Comparison of ENCODE assay signal across 1 cellular context in the genomic region with DNA sequence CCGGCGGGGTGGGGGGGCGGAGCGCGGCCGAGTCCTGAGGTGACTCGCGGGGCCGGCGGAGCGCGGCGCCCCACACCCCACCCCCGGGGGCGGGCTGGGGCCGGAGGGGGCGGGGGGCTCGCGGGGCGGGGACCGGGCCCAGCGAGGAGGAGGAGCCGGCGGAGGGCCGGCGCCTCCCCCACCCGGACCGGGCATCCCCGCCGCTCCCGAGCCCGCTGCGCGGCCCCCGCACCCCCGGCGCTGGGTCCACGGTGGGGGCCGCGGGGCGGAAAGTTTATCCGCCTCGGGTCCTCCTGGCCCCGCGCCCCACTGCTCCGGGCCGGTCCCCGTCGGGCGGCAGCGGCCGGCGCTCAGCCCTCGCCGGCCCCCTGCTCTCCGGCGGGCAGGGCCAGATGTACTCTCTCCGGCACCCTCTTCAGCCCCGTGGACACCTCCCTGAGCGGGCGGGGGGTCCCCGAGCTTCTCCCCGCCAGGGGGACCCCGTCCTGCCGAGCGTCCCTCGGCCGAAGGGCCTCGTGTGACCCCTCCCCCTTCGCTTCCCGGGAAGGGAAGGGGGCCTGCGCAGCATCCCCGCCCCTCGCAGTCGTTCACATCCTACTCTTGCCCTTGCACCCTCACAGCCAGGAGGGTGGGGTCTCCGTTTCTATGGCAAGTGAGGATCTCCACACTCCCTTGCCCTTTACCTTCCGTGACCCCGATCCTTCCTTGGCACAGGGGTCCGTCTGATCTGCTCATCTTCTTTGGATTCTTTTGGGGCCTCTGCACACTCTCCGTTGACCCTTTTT.
TF ChIP-seq lines count a peak whose summit lies in the region.

No MANE protein-coding gene starts in this region.

TF ChIP-seq in HepG2, 621 proteins besides CTCF, POLR2A, EP300 and RAD21 (continued from another document and continues in another):
- no peak for TF ChIP-seq SIX1 (CRISPR knock-in tag; IDR thresholded peaks at IDR 0.05; ENCODE audit: borderline replicate concordance)
- TF ChIP-seq DR1 (CRISPR knock-in tag; IDR thresholded peaks at IDR 0.05), result no peak
- no peak for TF ChIP-seq TEF (CRISPR knock-in tag; IDR thresholded peaks at IDR 0.05)
- TF ChIP-seq ZNF350 (CRISPR knock-in tag; IDR thresholded peaks at IDR 0.05; ENCODE audit: borderline replicate concordance, low read depth), result no peak
- 0 out of 2 replicates have a peak, but pooled peaks have one; percentile 23 for TF ChIP-seq ZBTB7B (CRISPR knock-in tag; IDR thresholded peaks at IDR 0.05)
- TF ChIP-seq, protein P1, sequence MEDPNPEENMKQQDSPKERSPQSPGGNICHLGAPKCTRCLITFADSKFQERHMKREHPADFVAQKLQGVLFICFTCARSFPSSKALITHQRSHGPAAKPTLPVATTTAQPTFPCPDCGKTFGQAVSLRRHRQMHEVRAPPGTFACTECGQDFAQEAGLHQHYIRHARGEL (CRISPR knock-in tag; IDR thresholded peaks at IDR 0.05), result no peak
- TF ChIP-seq RBM22 (optimal IDR thresholded peaks at IDR 0.05; ENCODE audit: low read length), result no peak
- no peak for TF ChIP-seq ZMYM3 (CRISPR knock-in tag; IDR thresholded peaks at IDR 0.05)
- TF ChIP-seq, protein P2, sequence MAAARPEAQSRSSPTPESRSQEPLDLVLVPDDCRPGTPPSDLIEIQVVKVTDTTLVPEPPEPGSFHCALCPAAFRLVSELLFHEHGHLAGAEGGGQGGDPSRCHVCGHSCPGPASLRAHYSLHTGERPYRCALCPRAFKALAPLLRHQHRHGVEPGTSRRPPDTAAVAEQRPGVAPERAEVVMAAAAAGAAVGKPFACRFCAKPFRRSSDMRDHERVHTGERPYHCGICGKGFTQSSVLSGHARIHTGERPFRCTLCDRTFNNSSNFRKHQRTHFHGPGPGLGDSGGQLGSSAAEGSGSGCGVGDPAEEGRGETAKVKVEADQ (CRISPR knock-in tag; IDR thresholded peaks at IDR 0.05; ENCODE audit: borderline replicate concordance), result no peak
- TF ChIP-seq BORCS8-MEF2B (CRISPR knock-in tag; IDR thresholded peaks at IDR 0.05), result peak; percentile 55; the same call in 1 of the 2 replicates
- no peak for TF ChIP-seq ZNF766 (CRISPR knock-in tag; IDR thresholded peaks at IDR 0.05; ENCODE audit: borderline replicate concordance)
- TF ChIP-seq ZNF607 (CRISPR knock-in tag; IDR thresholded peaks at IDR 0.05; ENCODE audit: borderline replicate concordance), result no peak
- TF ChIP-seq ZKSCAN1 (IDR thresholded peaks at IDR 0.05; ENCODE audit: low read length), result no peak
- no peak for TF ChIP-seq ZNF549 (CRISPR knock-in tag; IDR thresholded peaks at IDR 0.05)
- TF ChIP-seq NR2F1 (CRISPR knock-in tag; IDR thresholded peaks at IDR 0.05), result no peak
- TF ChIP-seq, protein P3, sequence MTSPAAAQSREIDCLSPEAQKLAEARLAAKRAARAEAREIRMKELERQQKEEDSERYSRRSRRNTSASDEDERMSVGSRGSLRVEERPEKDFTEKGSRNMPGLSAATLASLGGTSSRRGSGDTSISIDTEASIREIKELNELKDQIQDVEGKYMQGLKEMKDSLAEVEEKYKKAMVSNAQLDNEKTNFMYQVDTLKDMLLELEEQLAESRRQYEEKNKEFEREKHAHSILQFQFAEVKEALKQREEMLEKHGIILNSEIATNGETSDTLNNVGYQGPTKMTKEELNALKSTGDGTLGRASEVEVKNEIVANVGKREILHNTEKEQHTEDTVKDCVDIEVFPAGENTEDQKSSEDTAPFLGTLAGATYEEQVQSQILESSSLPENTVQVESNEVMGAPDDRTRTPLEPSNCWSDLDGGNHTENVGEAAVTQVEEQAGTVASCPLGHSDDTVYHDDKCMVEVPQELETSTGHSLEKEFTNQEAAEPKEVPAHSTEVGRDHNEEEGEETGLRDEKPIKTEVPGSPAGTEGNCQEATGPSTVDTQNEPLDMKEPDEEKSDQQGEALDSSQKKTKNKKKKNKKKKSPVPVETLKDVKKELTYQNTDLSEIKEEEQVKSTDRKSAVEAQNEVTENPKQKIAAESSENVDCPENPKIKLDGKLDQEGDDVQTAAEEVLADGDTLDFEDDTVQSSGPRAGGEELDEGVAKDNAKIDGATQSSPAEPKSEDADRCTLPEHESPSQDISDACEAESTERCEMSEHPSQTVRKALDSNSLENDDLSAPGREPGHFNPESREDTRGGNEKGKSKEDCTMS (CRISPR knock-in tag; conservative IDR thresholded peaks at IDR 0.05), result no peak
- no peak for TF ChIP-seq ZBTB8A (CRISPR knock-in tag; IDR thresholded peaks at IDR 0.05; ENCODE audit: borderline replicate concordance, low read depth)
- no peak for TF ChIP-seq SYNCRIP (IDR thresholded peaks at IDR 0.05; ENCODE audit: insufficient read depth, low read depth, low read length)
- TF ChIP-seq TAF1 (CRISPR knock-in tag; IDR thresholded peaks at IDR 0.05), result no peak
- peak; percentile 42; the same call in 1 of the 2 replicates for TF ChIP-seq ZFY (CRISPR knock-in tag; IDR thresholded peaks at IDR 0.05)
- TF ChIP-seq ATF3 (CRISPR knock-in tag; IDR thresholded peaks at IDR 0.05), result no peak
- TF ChIP-seq FIP1L1 (IDR thresholded peaks at IDR 0.05; ENCODE audit: borderline replicate concordance, insufficient read depth, low read depth, low read length), result no peak
- TF ChIP-seq ZNF605 (CRISPR knock-in tag; IDR thresholded peaks at IDR 0.05), result no peak
- no peak for TF ChIP-seq SMARCC2 (IDR thresholded peaks at IDR 0.05)
- no peak for TF ChIP-seq ZNF224 (CRISPR knock-in tag; IDR thresholded peaks at IDR 0.05)
- no peak for TF ChIP-seq CENPX (CRISPR knock-in tag; IDR thresholded peaks at IDR 0.05)
- TF ChIP-seq RNF2 (conservative IDR thresholded peaks at IDR 0.05; ENCODE audit: low read depth), result no peak
- 0 out of 2 replicates have a peak, but pooled peaks have one; percentile 24 for TF ChIP-seq THRA (CRISPR knock-in tag; IDR thresholded peaks at IDR 0.05; ENCODE audit: borderline replicate concordance)
- no peak for TF ChIP-seq ZC3H4 (CRISPR knock-in tag; IDR thresholded peaks at IDR 0.05; ENCODE audit: borderline replicate concordance)
- TF ChIP-seq HNRNPUL1 (IDR thresholded peaks at IDR 0.05; ENCODE audit: low read depth, low read length), result no peak
- no peak for TF ChIP-seq CAMTA2 (CRISPR knock-in tag; IDR thresholded peaks at IDR 0.05; ENCODE audit: borderline replicate concordance)
- TF ChIP-seq ZMAT3 (CRISPR knock-in tag; conservative IDR thresholded peaks at IDR 0.05), result no peak
- TF ChIP-seq E2F2 (CRISPR knock-in tag; IDR thresholded peaks at IDR 0.05; ENCODE audit: borderline replicate concordance), result no peak
- TF ChIP-seq ZNF333 (CRISPR knock-in tag; IDR thresholded peaks at IDR 0.05; ENCODE audit: borderline replicate concordance), result no peak
- TF ChIP-seq STAT5B (CRISPR knock-in tag; IDR thresholded peaks at IDR 0.05), result no peak
- TF ChIP-seq GATA4 (IDR thresholded peaks at IDR 0.05; ENCODE audit: borderline replicate concordance, low read depth), result no peak
- no peak for TF ChIP-seq PAXIP1 (CRISPR knock-in tag; conservative IDR thresholded peaks at IDR 0.05)
- TF ChIP-seq NR1H2 (CRISPR knock-in tag; IDR thresholded peaks at IDR 0.05; ENCODE audit: borderline replicate concordance, low read depth), result no peak
- TF ChIP-seq RAD51 (IDR thresholded peaks at IDR 0.05; ENCODE audit: borderline replicate concordance), result no peak
- TF ChIP-seq, protein P4, sequence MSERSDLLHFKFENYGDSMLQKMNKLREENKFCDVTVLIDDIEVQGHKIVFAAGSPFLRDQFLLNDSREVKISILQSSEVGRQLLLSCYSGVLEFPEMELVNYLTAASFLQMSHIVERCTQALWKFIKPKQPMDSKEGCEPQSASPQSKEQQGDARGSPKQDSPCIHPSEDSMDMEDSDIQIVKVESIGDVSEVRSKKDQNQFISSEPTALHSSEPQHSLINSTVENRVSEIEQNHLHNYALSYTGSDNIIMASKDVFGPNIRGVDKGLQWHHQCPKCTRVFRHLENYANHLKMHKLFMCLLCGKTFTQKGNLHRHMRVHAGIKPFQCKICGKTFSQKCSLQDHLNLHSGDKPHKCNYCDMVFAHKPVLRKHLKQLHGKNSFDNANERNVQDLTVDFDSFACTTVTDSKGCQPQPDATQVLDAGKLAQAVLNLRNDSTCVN (CRISPR knock-in tag; IDR thresholded peaks at IDR 0.05; ENCODE audit: borderline replicate concordance), result no peak
- no peak for TF ChIP-seq ZNF619 (CRISPR knock-in tag; IDR thresholded peaks at IDR 0.05)
- TF ChIP-seq NBN (conservative IDR thresholded peaks at IDR 0.05), result no peak
- TF ChIP-seq ZSCAN22 (CRISPR knock-in tag; IDR thresholded peaks at IDR 0.05), result no peak
- TF ChIP-seq, protein P5, sequence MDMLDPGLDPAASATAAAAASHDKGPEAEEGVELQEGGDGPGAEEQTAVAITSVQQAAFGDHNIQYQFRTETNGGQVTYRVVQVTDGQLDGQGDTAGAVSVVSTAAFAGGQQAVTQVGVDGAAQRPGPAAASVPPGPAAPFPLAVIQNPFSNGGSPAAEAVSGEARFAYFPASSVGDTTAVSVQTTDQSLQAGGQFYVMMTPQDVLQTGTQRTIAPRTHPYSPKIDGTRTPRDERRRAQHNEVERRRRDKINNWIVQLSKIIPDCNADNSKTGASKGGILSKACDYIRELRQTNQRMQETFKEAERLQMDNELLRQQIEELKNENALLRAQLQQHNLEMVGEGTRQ (IDR thresholded peaks at IDR 0.05; ENCODE audit: low read depth, low read length), result no peak
- TF ChIP-seq, protein P5 (CRISPR knock-in tag; IDR thresholded peaks at IDR 0.05; ENCODE audit: borderline replicate concordance), result no peak
- TF ChIP-seq KLF11 (CRISPR knock-in tag; IDR thresholded peaks at IDR 0.05), result no peak
- no peak for TF ChIP-seq TEAD2 (CRISPR knock-in tag; IDR thresholded peaks at IDR 0.05)
- TF ChIP-seq HNRNPLL (IDR thresholded peaks at IDR 0.05; ENCODE audit: low read depth, low read length, poor library complexity, severe bottlenecking), result no peak
- TF ChIP-seq PITX1 (CRISPR knock-in tag; IDR thresholded peaks at IDR 0.05), result no peak
